11 cellular contexts compared by ENCODE assay signal in the genomic region with DNA sequence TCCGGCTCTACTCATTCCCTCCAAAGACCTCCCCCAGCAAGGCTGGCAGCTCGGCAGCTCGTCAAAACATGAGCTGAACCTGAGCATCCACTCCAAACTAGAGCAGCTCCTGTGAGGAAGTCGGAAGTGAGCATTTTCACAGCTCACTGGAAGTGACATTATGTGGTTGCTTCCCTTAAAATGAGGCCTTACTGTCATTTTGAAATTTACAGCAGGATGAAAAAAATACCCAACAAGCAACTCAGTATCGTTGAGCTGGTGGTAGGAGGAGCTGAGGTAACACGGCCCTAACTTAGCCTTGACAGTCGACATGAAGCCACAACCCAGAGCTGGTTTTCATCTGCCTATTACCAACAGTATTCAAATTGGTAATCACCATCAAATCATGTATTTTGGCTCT. TPM values are rescaled to one million over a fixed set of nuclear protein-coding genes. Genes with fewer than 3 reads are reported as not detected.
DNase-seq lines count a peak whose midpoint lies in the region; ATAC-seq and TF ChIP-seq lines count a peak whose summit lies in the region.
"Had no signal": no experiment of that assay in that cellular context is flagged by ENCODE, and none has a peak within 500 bp of the region (broad histone marks: within the 10 kb centered on the region; RNA-seq: fewer than 3 reads in every experiment).

No MANE protein-coding gene starts in this region.

- CTCF ChIA-PET in Caco-2 (lab: Charles Lee) = no interaction called here

- no peaks in the 10 kb centered on the region; the same call in 1 of the 2 replicates for H3K36me3 ChIP-seq in Caco-2 (ENCODE audit: control insufficient read depth, insufficient read depth, low read length)

- no peak overlapping the region for H3K4me3 ChIP-seq in foreskin fibroblast (ENCODE audit: low read depth in 1 of 2, low read length in 2 of 2)
- H3K4me3 ChIP-seq in Caco-2 (ENCODE audit: low read depth, low read length) = no peak overlapping the region

- no peaks in the 10 kb centered on the region for H3K9me3 Mint-ChIP-seq in activated T-helper 2 cell treated with anti-CD3 and anti-CD28 coated beads, Interferon-gamma antibody, Interleukin-2, Interleukin-4, amounts not matched to agents 10 μg/mL and 5 μg/mL and 100 μg/mL, durations not matched to agents 14 hours and 24 hours and 36 hours
- no peaks in the 10 kb centered on the region for H3K9me3 Mint-ChIP-seq in nephron progenitor cell
- no peaks in the 10 kb centered on the region for H3K9me3 Mint-ChIP-seq in Caco-2 (ENCODE audit: unreplicated experiment)
- H3K9me3 Mint-ChIP-seq: HFFc6 had no signal

- DNase-seq in GDM1 (lab: John Stamatoyannopoulos, UW) (peak; percentile 75), nephron progenitor cell (no peak), foreskin fibroblast (no peak), NCI-H187 (lab: John Stamatoyannopoulos, UW) (no peak), Caco-2 (no peak), inferior parietal cortex (ENCODE audit: extremely low spot score) (no peak)
- no peak for DNase-seq in activated T-helper 2 cell treated with anti-CD3 and anti-CD28 coated beads, Interferon-gamma antibody, Interleukin-2, Interleukin-4, amounts not matched to agents 10 μg/mL and 5 μg/mL and 100 μg/mL, durations not matched to agents 14 hours and 24 hours and 36 hours (ENCODE audit: low spot score)
- DNase-seq: amniotic stem cell, HFFc6, SHP77 treated with DMSO at 0.1 percent for 48 hours had no signal

- H3K4me1 Mint-ChIP-seq in activated T-helper 2 cell treated with anti-CD3 and anti-CD28 coated beads, Interferon-gamma antibody, Interleukin-2, Interleukin-4, amounts not matched to agents 10 μg/mL and 5 μg/mL and 100 μg/mL, durations not matched to agents 14 hours and 24 hours and 36 hours (ENCODE audit: low read depth) = peaks cover 32% of the 10 kb centered on the region
- peaks cover 34% of the 10 kb centered on the region for H3K4me1 Mint-ChIP-seq in nephron progenitor cell
- peaks cover 13% of the 10 kb centered on the region for H3K4me1 Mint-ChIP-seq in Caco-2 (ENCODE audit: low read depth, unreplicated experiment)

- no TSS peak for BruUV-seq in Caco-2 (replicated peaks; lab: Mats Ljungman, UMichigan)

- POLR2A ChIA-PET in Caco-2 (lab: Charles Lee) = no interaction called here

- no peak overlapping the region for H3K4me3 Mint-ChIP-seq in activated T-helper 2 cell treated with anti-CD3 and anti-CD28 coated beads, Interferon-gamma antibody, Interleukin-2, Interleukin-4, amounts not matched to agents 10 μg/mL and 5 μg/mL and 100 μg/mL, durations not matched to agents 14 hours and 24 hours and 36 hours (ENCODE audit: low read depth)
- H3K4me3 Mint-ChIP-seq in nephron progenitor cell = no peak overlapping the region
- H3K4me3 Mint-ChIP-seq in Caco-2 (ENCODE audit: unreplicated experiment) = no peak overlapping the region
- H3K4me3 Mint-ChIP-seq: HFFc6 had no signal

- ATAC-seq in GM21619 (IDR thresholded peaks at IDR 0.05; ENCODE audit: unreplicated experiment) = peak; percentile 33

- H3K27me3 Mint-ChIP-seq in activated T-helper 2 cell treated with anti-CD3 and anti-CD28 coated beads, Interferon-gamma antibody, Interleukin-2, Interleukin-4, amounts not matched to agents 10 μg/mL and 5 μg/mL and 100 μg/mL, durations not matched to agents 14 hours and 24 hours and 36 hours (ENCODE audit: low read depth) = no peaks in the 10 kb centered on the region
- H3K27me3 Mint-ChIP-seq in nephron progenitor cell (ENCODE audit: low read depth, poor library complexity) (peaks cover 6% of the 10 kb centered on the region), Caco-2 (ENCODE audit: insufficient read depth, unreplicated experiment) (no peaks in the 10 kb centered on the region)

- peak overlapping the region; percentile 78 for H3K27ac Mint-ChIP-seq in activated T-helper 2 cell treated with anti-CD3 and anti-CD28 coated beads, Interferon-gamma antibody, Interleukin-2, Interleukin-4, amounts not matched to agents 10 μg/mL and 5 μg/mL and 100 μg/mL, durations not matched to agents 14 hours and 24 hours and 36 hours
- H3K27ac Mint-ChIP-seq in nephron progenitor cell (peak overlapping the region; percentile 52), Caco-2 (ENCODE audit: unreplicated experiment) (no peak overlapping the region)
- H3K27ac Mint-ChIP-seq: HFFc6 had no signal

- H3K36me3 Mint-ChIP-seq in activated T-helper 2 cell treated with anti-CD3 and anti-CD28 coated beads, Interferon-gamma antibody, Interleukin-2, Interleukin-4, amounts not matched to agents 10 μg/mL and 5 μg/mL and 100 μg/mL, durations not matched to agents 14 hours and 24 hours and 36 hours (ENCODE audit: low read depth) = peaks cover 7% of the 10 kb centered on the region
- H3K36me3 Mint-ChIP-seq in nephron progenitor cell (ENCODE audit: low read depth) = peaks cover 5% of the 10 kb centered on the region
- peaks cover 55% of the 10 kb centered on the region for H3K36me3 Mint-ChIP-seq in Caco-2 (ENCODE audit: insufficient read depth, unreplicated experiment)

- no peaks in the 10 kb centered on the region for H3K27me3 ChIP-seq in Caco-2 (replicated peaks; ENCODE audit: control insufficient read depth, insufficient read depth, low read length)

- no peaks in the 10 kb centered on the region for H3K9me3 ChIP-seq in Caco-2

- H3K4me1 ChIP-seq in Caco-2 = no peaks in the 10 kb centered on the region

- TF ChIP-seq CTCF in nephron progenitor cell (IDR thresholded peaks at IDR 0.05) (no peak), foreskin fibroblast (IDR thresholded peaks at IDR 0.05; ENCODE audit: low read depth, low read length) (no peak), Caco-2 (IDR thresholded peaks at IDR 0.05; ENCODE audit: insufficient read depth in 1 of 2, low read depth in 1 of 2, low read length in 1 of 2, severe bottlenecking in 1 of 2, unreplicated experiment in 1 of 2) (no peak)

- intact Hi-C loops in activated T-helper 2 cell treated with anti-CD3 and anti-CD28 coated beads, Interferon-gamma antibody, Interleukin-2, Interleukin-4, amounts not matched to agents 10 μg/mL and 5 μg/mL and 100 μg/mL, durations not matched to agents 14 hours and 24 hours and 36 hours (cut with micrococcal nuclease) = loop anchor here (10.0 kb wide), 1 partner anchor 120 kb away; a partner anchor contains a TSS
- intact Hi-C loops in Caco-2 (cut with micrococcal nuclease; ENCODE audit: unreplicated experiment) = no loop called here

RNA-seq across cellular contexts. Expression of a gene that starts 38.0 kb away (rescaled TPM):
- 45.2 and 47.6 TPM in 2 replicates for total RNA-seq in activated T-helper 2 cell treated with anti-CD3 and anti-CD28 coated beads, Interferon-gamma antibody, Interleukin-2, Interleukin-4, amounts not matched to agents 10 μg/mL and 5 μg/mL and 100 μg/mL, durations not matched to agents 14 hours and 24 hours and 36 hours
- 32.1 and 37.4 TPM in 2 replicates for total RNA-seq in Caco-2 (2022)
